ENCODE assay signal across 10 cellular contexts in the genomic region with DNA sequence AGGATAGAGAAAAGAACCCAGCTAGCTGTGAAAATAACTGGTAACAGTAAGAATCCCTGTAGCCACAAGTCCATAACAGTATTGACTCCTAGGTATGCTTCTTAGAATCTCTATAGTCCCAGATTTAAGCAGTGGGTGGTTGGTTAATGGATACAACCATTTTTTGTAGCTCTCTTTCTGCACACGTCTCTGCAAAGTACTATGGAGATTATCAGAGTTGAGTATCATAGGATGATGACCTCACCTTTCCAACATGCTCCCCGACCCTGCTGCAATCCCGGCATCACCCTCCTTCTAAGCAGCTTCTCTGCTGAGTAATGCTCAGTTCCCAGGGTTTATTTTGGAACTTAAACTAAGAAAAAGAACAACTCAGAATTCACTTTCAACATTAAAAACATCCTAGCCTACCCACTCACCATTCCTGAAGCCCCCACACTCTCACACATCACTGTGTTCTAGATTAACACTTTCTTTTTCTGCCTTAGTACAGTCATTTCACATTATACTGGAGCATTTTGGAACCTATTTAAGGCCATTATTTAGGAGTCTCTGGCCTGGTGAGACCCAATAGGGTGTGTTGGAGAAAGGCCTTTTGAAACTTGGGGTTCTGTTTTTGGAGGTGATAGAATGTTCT. TPM values are rescaled to one million over a fixed set of nuclear protein-coding genes. Genes with fewer than 3 reads are reported as not detected.
DNase-seq lines count a peak whose midpoint lies in the region; ATAC-seq and TF ChIP-seq lines count a peak whose summit lies in the region.
"Had no signal": no experiment of that assay in that cellular context is flagged by ENCODE, and none has a peak within 500 bp of the region (broad histone marks: within the 10 kb centered on the region; RNA-seq: fewer than 3 reads in every experiment).

No MANE protein-coding gene starts in this region.

- H3K4me1 ChIP-seq in lower lobe of right lung: peaks cover 20% of the 10 kb centered on the region

- H3K27me3 ChIP-seq in brain microvascular endothelial cell (replicated peaks): no peaks in the 10 kb centered on the region
- no peaks in the 10 kb centered on the region for H3K27me3 ChIP-seq in lower lobe of right lung (ENCODE audit: low read depth)
- H3K27me3 ChIP-seq: thyroid gland had no signal

- peak overlapping the region; percentile 30 for H3K4me3 ChIP-seq in brain microvascular endothelial cell (ENCODE audit: low read depth, low read length)
- H3K4me3 ChIP-seq in lower lobe of right lung: no peak overlapping the region
- H3K4me3 ChIP-seq: thyroid gland had no signal

- in situ Hi-C loops in brain microvascular endothelial cell (cut with HindIII; ENCODE audit: low pct_ligation_motif_present, low sequenced_read_pairs): no loop called here

- peaks cover 5% of the 10 kb centered on the region; the same call in 1 of the 2 replicates for H3K27me3 Mint-ChIP-seq in HFFc6 (ENCODE audit: insufficient read depth)

- H3K27ac ChIP-seq in brain microvascular endothelial cell (peak overlapping the region; percentile 90), lower lobe of right lung (no peak overlapping the region)
- H3K27ac ChIP-seq: thyroid gland had no signal

- ATAC-seq in HG03097 (IDR thresholded peaks at IDR 0.05; ENCODE audit: low FRiP score, unreplicated experiment) (no peak), lower lobe of right lung (no peak)

- peak overlapping the region; percentile 99 for H3K27ac Mint-ChIP-seq in HFFc6

- H3K36me3 ChIP-seq in brain microvascular endothelial cell (replicated peaks) (peaks cover 16% of the 10 kb centered on the region), lower lobe of right lung (no peaks in the 10 kb centered on the region)
- H3K36me3 ChIP-seq: thyroid gland had no signal

- no peaks in the 10 kb centered on the region for H3K9me3 Mint-ChIP-seq in HFFc6

- H3K4me1 Mint-ChIP-seq in HFFc6 (ENCODE audit: low read depth): peaks cover 32% of the 10 kb centered on the region

- peak; percentile 83 for DNase-seq in AG08396 (ENCODE audit: low spot score)
- peak; percentile 87 for DNase-seq in HFFc6
- DNase-seq in brain microvascular endothelial cell: peak; percentile 85
- peak; percentile 74 for DNase-seq in myocyte (ENCODE audit: low read depth)
- DNase-seq in COLO829 (ENCODE audit: low spot score): no peak
- no peak for DNase-seq in lower lobe of right lung
- DNase-seq in NOMO-1 treated with dmso at 0.1 percent for 144 hours (lab: John Stamatoyannopoulos, UW; ENCODE audit: unreplicated experiment): no peak
- DNase-seq: amygdala, thyroid gland had no signal

- H3K4me3 Mint-ChIP-seq in HFFc6: peak overlapping the region; percentile 93

- peaks cover 27% of the 10 kb centered on the region for H3K36me3 Mint-ChIP-seq in HFFc6 (ENCODE audit: low read depth)

- intact Hi-C loops in lower lobe of right lung (cut with DNase I): no loop called here

- TF ChIP-seq CTCF in HFFc6 (IDR thresholded peaks at IDR 0.05) (no peak), brain microvascular endothelial cell (IDR thresholded peaks at IDR 0.05; ENCODE audit: low read depth, low read length, missing control alignments) (no peak), lower lobe of right lung (IDR thresholded peaks at IDR 0.05) (no peak)

- H3K9me3 ChIP-seq in lower lobe of right lung: no peaks in the 10 kb centered on the region
- H3K9me3 ChIP-seq: thyroid gland had no signal

RNA-seq across cellular contexts. Expression of gene MLLT11, which starts 2.7 kb away (rescaled TPM):
- 10 to 100 TPM in 4 of 6 experiments, 1 to 10 TPM in 2; 9.3 to 11.7 (median 10.8) TPM for total RNA-seq in HFFc6 (2021; fragmentation: NEBNext Ultra II Directional; extraction: Animal tissue kit (Norgen Biotek cat#: 25700))
- 76.6 and 79.8 TPM in 2 replicates for total RNA-seq in myocyte
- polyA plus RNA-seq in myocyte (2012): 77.0 TPM
- total RNA-seq in lower lobe of right lung: 0.56 TPM

RNA-seq across cellular contexts. Expression of gene CDC42SE1, which starts 3.4 kb away (rescaled TPM):
- total RNA-seq in HFFc6 (2021; fragmentation: NEBNext Ultra II Directional; extraction: Animal tissue kit (Norgen Biotek cat#: 25700)): 10 to 100 TPM; 63.2 to 75.1 (median 68.3) TPM
- total RNA-seq in myocyte (65.9 and 92.2 TPM in 2 replicates), lower lobe of right lung (114 TPM)
- 86.8 TPM for polyA plus RNA-seq in myocyte (2012)

RNA-seq across cellular contexts. Expression of gene GABPB2, which starts 7.7 kb away (rescaled TPM):
- total RNA-seq in HFFc6 (2021; fragmentation: NEBNext Ultra II Directional; extraction: Animal tissue kit (Norgen Biotek cat#: 25700)): 10 to 100 TPM; 10.6 to 12.2 (median 11.5) TPM
- total RNA-seq in myocyte (4.3 and 6.7 TPM in 2 replicates), lower lobe of right lung (14.1 TPM)
- polyA plus RNA-seq in myocyte (2012): 3.7 TPM

RNA-seq across cellular contexts. Expression of gene C1orf56, which starts 15.3 kb away (rescaled TPM):
- 1 to 10 TPM; 3.0 to 6.6 (median 4.6) TPM for total RNA-seq in HFFc6 (2021; fragmentation: NEBNext Ultra II Directional; extraction: Animal tissue kit (Norgen Biotek cat#: 25700))
- total RNA-seq in myocyte (4.8 and 5.4 TPM in 2 replicates), lower lobe of right lung (4.8 TPM)
- 5.6 TPM for polyA plus RNA-seq in myocyte (2012)

RNA-seq across cellular contexts. Expression of gene BNIPL, which starts 26.5 kb away (rescaled TPM):
- under 1 TPM in 5 of 6 experiments, not detected in 1; 0.06 to 0.31 (median 0.12) TPM for total RNA-seq in HFFc6 (2021; fragmentation: NEBNext Ultra II Directional; extraction: Animal tissue kit (Norgen Biotek cat#: 25700))
- total RNA-seq in myocyte (1.4 and 1.8 TPM in 2 replicates), lower lobe of right lung (8.2 TPM)
- 0.49 TPM for polyA plus RNA-seq in myocyte (2012)

Comparison
In these comparisons a context has a peak if more than half of its experiments do, and no peak if none do; other contexts are left out.
1. DNase-seq: peak in AG08396 (single experiment), HFFc6 (single experiment), brain microvascular endothelial cell (single experiment) and myocyte (single experiment); none in COLO829 (single experiment), lower lobe of right lung (single experiment) and NOMO-1 treated with dmso at 0.1 percent for 144 hours (single experiment).